8 cellular contexts compared by ENCODE assay signal in genomic region chr14:95597784-95598204, GRCh38.
DNase-seq lines count a peak whose midpoint lies in the region; ATAC-seq, FAIRE-seq and TF ChIP-seq lines count a peak whose summit lies in the region.

No MANE protein-coding gene starts in this region.

- DNase-seq in NCI-H2227 (lab: John Stamatoyannopoulos, UW; ENCODE audit: unreplicated experiment) (peak; percentile 81), fibroblast of pulmonary artery (ENCODE audit: low read depth) (peak; percentile 5), RCC 7860 (ENCODE audit: low spot score) (no peak), COR-L47 (lab: John Stamatoyannopoulos, UW) (no peak)
- DNase-seq in stimulated activated naive B cell treated with anti-CD40 and anti-IgM and Interleukin-4, amounts not matched to agents 10 μg/mL and 1 μg/mL and 100 μg/mL, for 72 hours = peak; percentile 53
- DNase-seq in activated CD8-positive, alpha-beta memory T cell treated with anti-CD3 and anti-CD28 coated beads, Interleukin-2, amount 50 U/mL, for 48 hours = no peak

- H3K27ac Mint-ChIP-seq in stimulated activated naive B cell treated with anti-CD40 and anti-IgM and Interleukin-4, amounts not matched to agents 10 μg/mL and 1 μg/mL and 100 μg/mL, for 72 hours = peak overlapping the region; percentile 14

- peaks cover 13 to 29% of the 10 kb centered on the region in 2 donors for H3K27me3 Mint-ChIP-seq in stimulated activated naive B cell treated with anti-CD40 and anti-IgM and Interleukin-4, amounts not matched to agents 10 μg/mL and 1 μg/mL and 100 μg/mL, for 72 hours

- no peaks in the 10 kb centered on the region for H3K79me2 ChIP-seq in ACC112 (ENCODE audit: control insufficient read depth, insufficient read depth, low read length, unreplicated experiment)

- H3K4me1 Mint-ChIP-seq in stimulated activated naive B cell treated with anti-CD40 and anti-IgM and Interleukin-4, amounts not matched to agents 10 μg/mL and 1 μg/mL and 100 μg/mL, for 72 hours = peaks cover 9 to 12% of the 10 kb centered on the region in 2 donors

- H2AFZ ChIP-seq in ACC112 (ENCODE audit: low read length, unreplicated experiment) = peak overlapping the region; percentile 25

- H3K36me3 ChIP-seq in ACC112 (ENCODE audit: insufficient read depth, low read length) = no peaks in the 10 kb centered on the region

- peaks cover 63% of the 10 kb centered on the region for H3K27me3 ChIP-seq in ACC112 (ENCODE audit: insufficient read depth, low read length)

- peaks cover 0 to 1% of the 10 kb centered on the region in 2 donors for H3K36me3 Mint-ChIP-seq in stimulated activated naive B cell treated with anti-CD40 and anti-IgM and Interleukin-4, amounts not matched to agents 10 μg/mL and 1 μg/mL and 100 μg/mL, for 72 hours

- H3K9me3 Mint-ChIP-seq in stimulated activated naive B cell treated with anti-CD40 and anti-IgM and Interleukin-4, amounts not matched to agents 10 μg/mL and 1 μg/mL and 100 μg/mL, for 72 hours = peaks cover 4% of the 10 kb centered on the region in 2 donors

- no peak for TF ChIP-seq CTCF in fibroblast of pulmonary artery (IDR thresholded peaks at IDR 0.05; ENCODE audit: low read length, missing control alignments)

- no peak overlapping the region for H3K27ac ChIP-seq in ACC112 (ENCODE audit: low read depth, low read length)

- peak overlapping the region; percentile 49 to 68 for H3K4me3 Mint-ChIP-seq in stimulated activated naive B cell treated with anti-CD40 and anti-IgM and Interleukin-4, amounts not matched to agents 10 μg/mL and 1 μg/mL and 100 μg/mL, for 72 hours

- H3K4me3 ChIP-seq in ACC112 (ENCODE audit: low read depth, low read length) (peak overlapping the region; percentile 54; the same call in 1 of the 2 replicates), fibroblast of pulmonary artery (replicated peaks; ENCODE audit: low read depth, low read length) (no peak overlapping the region)

- no peak for FAIRE-seq in RCC 7860 (lab: Jason Lieb, UNC)

- H3K4me1 ChIP-seq in ACC112 (ENCODE audit: control insufficient read depth, insufficient read depth, low read length, unreplicated experiment) = no peaks in the 10 kb centered on the region

- peak; percentile 84 for ATAC-seq in GM21529 (IDR thresholded peaks at IDR 0.05; ENCODE audit: unreplicated experiment)
- peak; percentile 92 to 98 for ATAC-seq in stimulated activated naive B cell treated with anti-CD40 and anti-IgM and Interleukin-4, amounts not matched to agents 10 μg/mL and 1 μg/mL and 100 μg/mL, for 72 hours (replicated peaks)

Comparison
In these comparisons a context has a peak if more than half of its experiments do, and no peak if none do; other contexts are left out.
1. DNase-seq: peak in NCI-H2227 (single experiment), fibroblast of pulmonary artery (single experiment) and stimulated activated naive B cell treated with anti-CD40 and anti-IgM and Interleukin-4, amounts not matched to agents 10 μg/mL and 1 μg/mL and 100 μg/mL, for 72 hours (single experiment); none in RCC 7860 (single experiment), activated CD8-positive, alpha-beta memory T cell treated with anti-CD3 and anti-CD28 coated beads, Interleukin-2, amount 50 U/mL, for 48 hours (single experiment) and COR-L47 (single experiment).